ENCODE assay signal across 8 cellular contexts in genomic region chr13:80979035-80979641, GRCh38.
DNase-seq lines count a peak whose midpoint lies in the region; FAIRE-seq and TF ChIP-seq lines count a peak whose summit lies in the region.

No MANE protein-coding gene starts in this region.

- H3K9ac ChIP-seq in Karpas-422 (ENCODE audit: low read length) = no peak overlapping the region

- no peaks in the 10 kb centered on the region for H4K20me1 ChIP-seq in Karpas-422 (ENCODE audit: insufficient read depth, low read depth, low read length)

- H3K4me2 ChIP-seq in Karpas-422 (ENCODE audit: low read depth, low read length, poor library complexity, severe bottlenecking) = no peak overlapping the region

- peak; percentile 96 for TF ChIP-seq CTCF in 22Rv1 (IDR thresholded peaks at IDR 0.05)

- H3K27me3 ChIP-seq in Karpas-422 (ENCODE audit: low read length) = no peaks in the 10 kb centered on the region

- H3K27ac ChIP-seq in 22Rv1 = no peak overlapping the region
- H3K27ac ChIP-seq in Karpas-422 (ENCODE audit: low read length) = no peak overlapping the region

- no peak overlapping the region for H2AFZ ChIP-seq in Karpas-422 (ENCODE audit: low read length)

- no peaks in the 10 kb centered on the region for H3K79me2 ChIP-seq in Karpas-422 (ENCODE audit: low read length)

- H3K4me3 ChIP-seq in Karpas-422 (ENCODE audit: low read length) = no peak overlapping the region

- TF ChIP-seq POLR2A in H54 (IDR thresholded peaks at IDR 0.05; ENCODE audit: low read depth, low read length) = no peak

- no peaks in the 10 kb centered on the region for H3K9me2 ChIP-seq in Karpas-422 (replicated peaks; ENCODE audit: insufficient read depth, low read length)

- peak; percentile 80 for FAIRE-seq in H54 (lab: Jason Lieb, UNC)

- H3K4me1 ChIP-seq in Karpas-422 (ENCODE audit: low read length) = no peaks in the 10 kb centered on the region

- no peaks in the 10 kb centered on the region for H3K36me3 ChIP-seq in Karpas-422 (ENCODE audit: insufficient read depth, low read length)

- no peaks in the 10 kb centered on the region for H3K9me3 ChIP-seq in Karpas-422 (ENCODE audit: low read length)

- peak; percentile 23 for DNase-seq in GF-D8 (lab: John Stamatoyannopoulos, UW)
- DNase-seq in H54 (ENCODE audit: insufficient read length, low spot score) = peak; percentile 27
- DNase-seq in Karpas-422 = peak; percentile 80
- peak; percentile 51 for DNase-seq in RPMI8226
- peak; percentile 68 to 81 for DNase-seq in dermis microvascular lymphatic vessel endothelial cell (ENCODE audit: low read depth in 2 of 2)
- DNase-seq in lung microvascular endothelial cell (ENCODE audit: low read depth in 2 of 2) = peak; percentile 82 to 87
- DNase-seq in NCI-H774 (lab: John Stamatoyannopoulos, UW) = no peak
